ENCODE assay signal across 8 cellular contexts in genomic region chr19:10719466-10719961, GRCh38. TPM values are rescaled to one million over a fixed set of nuclear protein-coding genes. Genes with fewer than 3 reads are reported as not detected.
A peak's percentile ranks its signal among the peaks of the same experiment; 100 is the strongest.
DNase-seq lines count a peak whose midpoint lies in the region; ATAC-seq and TF ChIP-seq lines count a peak whose summit lies in the region.

No MANE protein-coding gene starts in this region.

- H3K4me1 ChIP-seq in H9 (ENCODE audit: insufficient read depth, low read length) (no peaks in the 10 kb centered on the region), SJCRH30 (no peaks in the 10 kb centered on the region), esophagus (ENCODE audit: control insufficient read depth in 2 of 2, insufficient read depth in 2 of 2, low read length in 1 of 2) (peaks cover 4 to 12% of the 10 kb centered on the region in 2 donors)

- H3K4me3 ChIP-seq in SJCRH30 (peak overlapping the region; percentile 83), esophagus (ENCODE audit: low read depth in 1 of 2, low read length in 2 of 2) (peak overlapping the region; percentile 65 to 99), retinal pigment epithelial cell (ENCODE audit: low read length) (peak overlapping the region; percentile 91)

- no peak overlapping the region for H3K23ac ChIP-seq in H9 (ENCODE audit: insufficient read length, low read depth, low read length)

- WGBS in H9 (ENCODE audit: extremely low coverage, insufficient read length, low lambda C conversion rate): no CpG with 5 or more reads among the region's 5 CpGs
- 35 to 46% methylated on average over 5 of the region's 5 CpGs for WGBS in esophagus, 2 donors

- H3K79me2 ChIP-seq in H9 (ENCODE audit: insufficient read depth, low read length): peaks cover 35% of the 10 kb centered on the region; the same call in 1 of the 2 replicates

- H2AFZ ChIP-seq in H9 (ENCODE audit: low read length): no peak overlapping the region

- H2BK20ac ChIP-seq in H9 (ENCODE audit: low read depth, low read length, poor library complexity, severe bottlenecking): no peak overlapping the region

- no peak overlapping the region for H4K91ac ChIP-seq in H9 (ENCODE audit: insufficient read length, low read depth, low read length)

- DNase-seq in H9 (no peak), SJCRH30 (no peak), retinal pigment epithelial cell (ENCODE audit: low read depth) (no peak), NCI-H526 (lab: John Stamatoyannopoulos, UW) (no peak), NCI-H146 (lab: John Stamatoyannopoulos, UW) (no peak), mucosa of gallbladder (ENCODE audit: low spot score) (no peak)

- no peaks in the 10 kb centered on the region for H3K36me3 ChIP-seq in SJCRH30
- H3K36me3 ChIP-seq in esophagus (ENCODE audit: control insufficient read depth in 2 of 2, insufficient read depth in 2 of 2, low read length in 1 of 2): peaks cover 2 to 6% of the 10 kb centered on the region in 2 donors

- no peak overlapping the region for H3T11ph ChIP-seq in H9 (ENCODE audit: low read length)

- H2BK5ac ChIP-seq in H9 (ENCODE audit: insufficient read length, low read length): no peak overlapping the region

- H3K14ac ChIP-seq in H9 (ENCODE audit: insufficient read depth, low read length): no peak overlapping the region; the same call in 1 of the 2 replicates

- H4K5ac ChIP-seq in H9 (ENCODE audit: insufficient read length, low read depth, low read length): no peak overlapping the region

- no peak overlapping the region for H2BK15ac ChIP-seq in H9 (ENCODE audit: low read depth, low read length)

- H3K27ac ChIP-seq in H9 (ENCODE audit: insufficient read length, low read depth, low read length) (no peak overlapping the region), SJCRH30 (no peak overlapping the region), esophagus (ENCODE audit: low read depth in 2 of 2, low read length in 1 of 2) (peak overlapping the region in 1 of 2 donors; percentile 89)

- peak overlapping the region in 1 of 3 experiments; percentile 34; a peak in 1 of 7 replicates for H3K27ac Mint-ChIP-seq in H9

- H3K79me1 ChIP-seq in H9 (ENCODE audit: insufficient read depth, low read depth, low read length, poor library complexity, severe bottlenecking): peaks cover 15% of the 10 kb centered on the region

- H2BK12ac ChIP-seq in H9 (ENCODE audit: insufficient read length, low read depth, low read length): no peak overlapping the region

- no peak overlapping the region for H2AK5ac ChIP-seq in H9 (ENCODE audit: insufficient read length, low read length)

- H3K27me3 ChIP-seq in H9 (ENCODE audit: insufficient read depth, low read length): no peaks in the 10 kb centered on the region
- H3K27me3 ChIP-seq in SJCRH30: no peaks in the 10 kb centered on the region
- H3K27me3 ChIP-seq in esophagus (ENCODE audit: control insufficient read depth in 1 of 2, insufficient read depth in 2 of 2, low read length in 2 of 2): no peaks in the 10 kb centered on the region

- H2BK120ac ChIP-seq in H9 (ENCODE audit: low read depth, low read length, poor library complexity, severe bottlenecking): no peak overlapping the region

- no peak for ATAC-seq in GM18868 (IDR thresholded peaks at IDR 0.05; ENCODE audit: unreplicated experiment)

- no peak overlapping the region for H3K9ac ChIP-seq in H9 (ENCODE audit: extremely low read depth, insufficient read length, low read length)

- peak overlapping the region; percentile 88 to 95 for H3K4me3 Mint-ChIP-seq in H9

- H3K23me2 ChIP-seq in H9 (ENCODE audit: insufficient read length, low read depth, low read length, poor library complexity, severe bottlenecking): peaks cover 7% of the 10 kb centered on the region

- H3K9me3 ChIP-seq in H9 (ENCODE audit: control insufficient read depth, low read depth, low read length) (no peaks in the 10 kb centered on the region), SJCRH30 (replicated peaks) (no peaks in the 10 kb centered on the region), esophagus (ENCODE audit: control insufficient read depth in 2 of 2, insufficient read depth in 1 of 2, low read depth in 1 of 2, low read length in 1 of 2) (no peaks in the 10 kb centered on the region)

- no peaks in the 10 kb centered on the region for H3K27me3 Mint-ChIP-seq in H9 (ENCODE audit: low read depth)

- peaks cover 2% of the 10 kb centered on the region for H4K20me1 ChIP-seq in H9 (ENCODE audit: control insufficient read depth, insufficient read depth, insufficient read length)

- H3K9me3 Mint-ChIP-seq in H9: no peaks in the 10 kb centered on the region

- no peak overlapping the region for H3K4ac ChIP-seq in H9 (ENCODE audit: low read depth, low read length)

- no peak overlapping the region for H3K56ac ChIP-seq in H9 (ENCODE audit: insufficient read length, low read depth, low read length)

- TF ChIP-seq CTCF in H9 (conservative IDR thresholded peaks at IDR 0.05) (no peak), retinal pigment epithelial cell (conservative IDR thresholded peaks at IDR 0.05; ENCODE audit: low read depth, low read length) (no peak)

- H3K4me2 ChIP-seq in H9 (ENCODE audit: insufficient read depth, insufficient read length, low read length): peak overlapping the region; percentile 68

- peaks cover 0 to 7% (median 2%) of the 10 kb centered on the region in 3 experiments; a peak in 4 of 7 replicates for H3K36me3 Mint-ChIP-seq in H9 (ENCODE audit: insufficient read depth in 1 of 3, low read depth in 3 of 3)

- H4K8ac ChIP-seq in H9 (replicated peaks; ENCODE audit: insufficient read length, low read depth, low read length): no peak overlapping the region

- H3K18ac ChIP-seq in H9 (ENCODE audit: insufficient read length, low read depth, low read length): no peak overlapping the region

- H3K4me1 Mint-ChIP-seq in H9: peaks cover 13 to 17% of the 10 kb centered on the region in 2 experiments

RNA-seq across cellular contexts. Expression of gene DNM2, which starts 1.6 kb away (rescaled TPM):
- total RNA-seq in H9 (2021) (136 and 152 TPM in 2 replicates), mucosa of gallbladder (227 TPM)
- 56.7 and 59.5 TPM in 2 replicates for total RNA-seq in SJCRH30 (2014; rRNA removed; shearing (Covaris generic))
- 10 to 100 TPM; 68.4 to 87.9 TPM for polyA plus RNA-seq in esophagus

RNA-seq across cellular contexts. Expression of gene QTRT1, which starts 18.3 kb away (rescaled TPM):
- total RNA-seq in H9 (2021) (63.1 and 63.6 TPM in 2 replicates), mucosa of gallbladder (48.2 TPM)
- total RNA-seq in SJCRH30 (2014; rRNA removed; shearing (Covaris generic)): 13.2 and 14.6 TPM in 2 replicates
- polyA plus RNA-seq in esophagus: 10 to 100 TPM; 53.2 to 86.4 TPM
